Comparison of ENCODE assay signal across 15 cellular contexts in the genomic region with DNA sequence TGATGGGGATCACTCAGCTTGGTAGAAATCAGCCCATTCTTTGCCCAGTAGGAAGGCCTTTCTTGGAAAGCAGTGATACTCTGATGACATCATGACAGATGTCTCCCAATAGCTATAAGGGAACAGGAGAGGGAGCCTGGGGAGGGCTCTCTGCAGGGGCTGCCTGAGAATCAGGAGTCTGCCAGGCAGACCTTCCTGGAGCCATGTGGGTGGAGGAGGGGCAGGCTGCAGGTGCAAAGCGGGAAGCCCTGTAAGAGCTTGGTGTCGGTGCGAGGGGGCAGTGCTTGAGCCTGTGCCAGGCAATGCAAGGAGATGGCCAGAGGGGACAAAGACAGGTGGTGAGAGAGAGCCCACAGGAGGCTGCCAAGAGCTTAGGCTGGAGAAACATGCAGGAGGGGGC. TPM values are rescaled to one million over a fixed set of nuclear protein-coding genes. Genes with fewer than 3 reads are reported as not detected.
A peak's percentile ranks its signal among the peaks of the same experiment; 100 is the strongest.
DNase-seq lines count a peak whose midpoint lies in the region; TF ChIP-seq lines count a peak whose summit lies in the region.
"Had no signal": no experiment of that assay in that cellular context is flagged by ENCODE, and none has a peak within 500 bp of the region (broad histone marks: within the 10 kb centered on the region; RNA-seq: fewer than 3 reads in every experiment).

No MANE protein-coding gene starts in this region.

- DNase-seq in NCI-H2196 (lab: John Stamatoyannopoulos, UW; ENCODE audit: unreplicated experiment) (peak; percentile 50), NCI-H2196 treated with DMSO at 0.1 percent for 48 hours (lab: John Stamatoyannopoulos, UW; ENCODE audit: unreplicated experiment) (no peak), NCI-H345 treated with DMSO at 0.1 percent for 48 hours (lab: John Stamatoyannopoulos, UW; ENCODE audit: unreplicated experiment) (peak; percentile 30), WERI-Rb-1 (no peak), trophoblast cell (no peak), immature natural killer cell (no peak), HCEC 1CT (no peak)
- DNase-seq in activated T-cell treated with anti-CD3 and anti-CD28 coated beads, Interleukin-2, amount 50 U/mL, for 48 hours: no peak
- DNase-seq: activated naive CD4-positive, alpha-beta T cell treated with anti-CD3 and anti-CD28 coated beads, Interleukin-2, amount 50 U/mL, for 16 hours; glutamatergic neuron; GOT3; NCI-H1930; stimulated activated naive CD8-positive, alpha-beta T cell treated with anti-CD3 and anti-CD28 coated beads, Interleukin-15, amount 100 ng/mL, for 72 hours had no signal

- peaks cover 6% of the 10 kb centered on the region for H3K79me2 ChIP-seq in trophoblast cell (ENCODE audit: control insufficient read depth, insufficient read depth, low read length, poor library complexity)

- no peaks in the 10 kb centered on the region for H3K4me1 Mint-ChIP-seq in immature natural killer cell
- H3K4me1 Mint-ChIP-seq: stimulated activated naive CD8-positive, alpha-beta T cell treated with anti-CD3 and anti-CD28 coated beads, Interleukin-15, amount 100 ng/mL, for 72 hours had no signal

- no peak overlapping the region for H2BK5ac ChIP-seq in trophoblast cell (ENCODE audit: low read depth, low read length, poor library complexity)

- peaks cover 26 to 35% of the 10 kb centered on the region in 2 experiments for H3K4me1 ChIP-seq in trophoblast cell (ENCODE audit: control insufficient read depth in 1 of 2, insufficient read depth in 2 of 2, low read length in 2 of 2)

- H3K23ac ChIP-seq in trophoblast cell (ENCODE audit: low read length): no peak overlapping the region

- H2BK120ac ChIP-seq in trophoblast cell (ENCODE audit: insufficient read depth, low read length, poor library complexity): no peak overlapping the region

- no peak overlapping the region for H3K4me3 Mint-ChIP-seq in immature natural killer cell
- H3K4me3 Mint-ChIP-seq: stimulated activated naive CD8-positive, alpha-beta T cell treated with anti-CD3 and anti-CD28 coated beads, Interleukin-15, amount 100 ng/mL, for 72 hours had no signal

- H3K36me3 ChIP-seq in WERI-Rb-1 (no peaks in the 10 kb centered on the region), trophoblast cell (ENCODE audit: control insufficient read depth in 1 of 2, insufficient read depth in 2 of 2, low read length in 2 of 2) (no peaks in the 10 kb centered on the region)
- H3K36me3 ChIP-seq: esophagus muscularis mucosa had no signal

- no peak overlapping the region for H3K4me2 ChIP-seq in trophoblast cell (ENCODE audit: low read length)

- H2AFZ ChIP-seq in trophoblast cell (ENCODE audit: insufficient read depth, low read length, poor library complexity): no peak overlapping the region

- TF ChIP-seq CTCF in WERI-Rb-1 (IDR thresholded peaks at IDR 0.05; ENCODE audit: low read depth, low read length): 0 out of 2 replicates have a peak, but pooled peaks have one; percentile 1

- no CpG with 5 or more reads among the region's 3 CpGs for WGBS in trophoblast cell (ENCODE audit: extremely low coverage, insufficient coverage, insufficient read length)

- no peak overlapping the region for H3K18ac ChIP-seq in trophoblast cell (ENCODE audit: low read length)

- H3K9ac ChIP-seq in trophoblast cell (ENCODE audit: low read length): peak overlapping the region; percentile 9

- no peak overlapping the region for H4K12ac ChIP-seq in trophoblast cell (ENCODE audit: low read depth, low read length)

- peak overlapping the region; percentile 55 for H2BK12ac ChIP-seq in trophoblast cell (ENCODE audit: low read length)

- H3K9me3 Mint-ChIP-seq in immature natural killer cell: peaks cover 0 to 3% (median 0%) of the 10 kb centered on the region in 6 donors

- no peak overlapping the region for H3K4me3 ChIP-seq in WERI-Rb-1 (ENCODE audit: low read depth, low read length)
- no peak overlapping the region for H3K4me3 ChIP-seq in trophoblast cell (ENCODE audit: low read depth, low read length)
- H3K4me3 ChIP-seq: body of pancreas, esophagus muscularis mucosa had no signal

- H2AK5ac ChIP-seq in trophoblast cell (ENCODE audit: low read length): peak overlapping the region; percentile 17

- H3K36me3 Mint-ChIP-seq in immature natural killer cell: peaks cover 0 to 9% (median 0%) of the 10 kb centered on the region in 3 donors

- H3K27me3 ChIP-seq in WERI-Rb-1 (ENCODE audit: insufficient read depth, low read depth, severe bottlenecking) (no peaks in the 10 kb centered on the region), trophoblast cell (ENCODE audit: insufficient read depth, low read length) (no peaks in the 10 kb centered on the region)
- H3K27me3 ChIP-seq: body of pancreas, esophagus muscularis mucosa had no signal

- H4K8ac ChIP-seq in trophoblast cell (ENCODE audit: low read depth, low read length): no peak overlapping the region

- H3K27ac Mint-ChIP-seq in immature natural killer cell: peak overlapping the region in 1 of 6 donors; percentile 21
- H3K27ac Mint-ChIP-seq: stimulated activated naive CD8-positive, alpha-beta T cell treated with anti-CD3 and anti-CD28 coated beads, Interleukin-15, amount 100 ng/mL, for 72 hours had no signal

- no peak overlapping the region for H3K27ac ChIP-seq in WERI-Rb-1
- H3K27ac ChIP-seq in trophoblast cell (ENCODE audit: low read depth, low read length): no peak overlapping the region
- H3K27ac ChIP-seq: body of pancreas, esophagus muscularis mucosa had no signal

- no peak overlapping the region for H4K91ac ChIP-seq in trophoblast cell (ENCODE audit: low read depth, low read length)

- H3K4ac ChIP-seq in trophoblast cell (ENCODE audit: low read depth, low read length): no peak overlapping the region

- H3K9me3 ChIP-seq in WERI-Rb-1 (ENCODE audit: severe bottlenecking): no peaks in the 10 kb centered on the region
- peaks cover 1% of the 10 kb centered on the region for H3K9me3 ChIP-seq in trophoblast cell (ENCODE audit: insufficient read depth, low read depth, low read length)
- H3K9me3 ChIP-seq: body of pancreas, esophagus muscularis mucosa had no signal

- peaks cover 0 to 14% (median 7%) of the 10 kb centered on the region in 3 donors for H3K27me3 Mint-ChIP-seq in immature natural killer cell (ENCODE audit: low read depth in 3 of 3)

- peaks cover 39% of the 10 kb centered on the region for H3K79me1 ChIP-seq in trophoblast cell (ENCODE audit: low read length)

- peak overlapping the region; percentile 2 for H3K14ac ChIP-seq in trophoblast cell (ENCODE audit: low read length)

RNA-seq across cellular contexts. Expression of a gene that starts 5.0 kb away (rescaled TPM):
- polyA plus RNA-seq in trophoblast cell (2013): 85.9 and 86.5 TPM in 2 replicates
- under 1 TPM in 1 of 3 donors, not detected in 2; 0.19 TPM for polyA plus RNA-seq in immature natural killer cell

Comparison
In these comparisons a context has a peak if more than half of its experiments do, and no peak if none do; other contexts are left out.
1. DNase-seq: peak in NCI-H2196 (single experiment) and NCI-H345 treated with DMSO at 0.1 percent for 48 hours (single experiment); none in NCI-H2196 treated with DMSO at 0.1 percent for 48 hours (single experiment), WERI-Rb-1 (single experiment), trophoblast cell (0 of 2), immature natural killer cell (0 of 3), activated T-cell treated with anti-CD3 and anti-CD28 coated beads, Interleukin-2, amount 50 U/mL, for 48 hours (0 of 2) and HCEC 1CT (single experiment).